ENCODE assay signal across 15 cellular contexts in the genomic region with DNA sequence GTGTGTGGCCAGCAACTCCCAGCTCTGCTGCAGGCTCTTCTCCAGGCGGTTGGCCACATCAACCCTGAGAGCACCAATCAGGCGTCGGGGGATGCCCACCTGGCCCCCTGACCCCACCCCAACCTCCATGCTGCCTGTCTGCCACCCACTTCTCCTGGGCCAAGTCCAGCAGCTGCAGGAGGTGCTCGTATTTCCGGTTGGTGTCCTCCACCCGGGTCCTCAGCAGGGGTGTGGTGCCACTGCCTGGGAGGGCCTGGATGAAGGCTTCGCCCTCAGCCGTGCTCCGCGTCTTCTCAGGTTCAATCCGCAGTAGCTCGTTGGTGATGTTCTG. TPM values are rescaled to one million over a fixed set of nuclear protein-coding genes. Genes with fewer than 3 reads are reported as not detected.
A peak's percentile ranks its signal among the peaks of the same experiment; 100 is the strongest.
DNase-seq lines count a peak whose midpoint lies in the region; ATAC-seq and TF ChIP-seq lines count a peak whose summit lies in the region.
"Had no signal": no experiment of that assay in that cellular context is flagged by ENCODE, and none has a peak within 500 bp of the region (broad histone marks: within the 10 kb centered on the region; RNA-seq: fewer than 3 reads in every experiment).

No MANE protein-coding gene starts in this region.

- H3K36me3 ChIP-seq in HEK293 (ENCODE audit: control insufficient read depth in 2 of 2, insufficient read depth in 1 of 2, low read length in 2 of 2): peaks cover 0 to 17% of the 10 kb centered on the region in 2 experiments; a peak in 1 of 3 replicates

- TF ChIP-seq CTCF in HEK293 (tag by site-specific recombination; IDR thresholded peaks at IDR 0.05) (no peak), RWPE1 (conservative IDR thresholded peaks at IDR 0.05; ENCODE audit: low read depth) (no peak)

- no peaks in the 10 kb centered on the region for H3K9me3 ChIP-seq in HEK293 (ENCODE audit: control insufficient read depth, insufficient read depth, low read depth, low read length)
- H3K9me3 ChIP-seq: BE2C had no signal

- H3K4me1 ChIP-seq in HEK293 (ENCODE audit: control insufficient read depth, insufficient read depth, low read length): no peaks in the 10 kb centered on the region
- H3K4me1 ChIP-seq: BE2C had no signal

- no peak overlapping the region for H3K4me3 ChIP-seq in HEK293 (ENCODE audit: low read depth, low read length)
- H3K4me3 ChIP-seq: GM12878 had no signal

- POLR2A ChIA-PET in HEK293 (lab: Yijun Ruan, JAX) (interaction anchor here (1.1 kb wide), 1 partner anchor 12 kb away, joined by 4 read pairs; no protein-coding TSS in a partner anchor), RWPE1 (lab: Yijun Ruan, JAX; ENCODE audit: low non-redundant PET) (no interaction called here)

- intact Hi-C loops in Right ventricle myocardium inferior (cut with DNase I): no loop called here

- ATAC-seq in Right ventricle myocardium inferior: no peak
- ATAC-seq: GM12878 had no signal

- CTCF ChIA-PET in HEK293 (lab: Yijun Ruan, JAX) (no interaction called here), RWPE1 (lab: Yijun Ruan, JAX) (no interaction called here)

- DNase-seq in Caki2 (ENCODE audit: low read depth) (peak; percentile 23), RWPE1 (ENCODE audit: low spot score) (no peak), left kidney (ENCODE audit: low read depth, low spot score) (peak; percentile 9), globus pallidus (ENCODE audit: low spot score) (no peak), amygdala (lab: John Stamatoyannopoulos, UW) (no peak), Right ventricle myocardium inferior (ENCODE audit: missing footprints) (no peak)
- DNase-seq in stimulated activated CD4-positive, alpha-beta T cell treated with anti-CD3 and anti-CD28 coated beads, Interleukin-4, amount 100 ng/mL, for 4 hours: no peak
- DNase-seq: BE2C, NCI-H1105, NCI-H1930, NCI-H526 had no signal

- H3K27ac ChIP-seq in HEK293 (ENCODE audit: extremely low read depth, low read depth, low read length): no peak overlapping the region
- H3K27ac ChIP-seq in RWPE1: peak overlapping the region; percentile 57
- H3K27ac ChIP-seq: KMS-11 had no signal

- in situ Hi-C loops in Caki2 (cut with HindIII; ENCODE audit: low pct_unique_long_range_greater_than_20kb, low sequenced_read_pairs): no loop called here

TF ChIP-seq in HEK293, 187 proteins besides CTCF, POLR2A, EP300 and RAD21:
- TF ChIP-seq GLIS1 (tag by site-specific recombination; IDR thresholded peaks at IDR 0.05) (peak; percentile 35; the same call in 1 of the 2 replicates), FEZF1 (tag by site-specific recombination; IDR thresholded peaks at IDR 0.05) (no peak), ZNF274 (IDR thresholded peaks at IDR 0.05; ENCODE audit: low read length) (no peak), ZNF274 (tag by site-specific recombination; IDR thresholded peaks at IDR 0.05; ENCODE audit: borderline replicate concordance) (no peak), OSR2 (tag by site-specific recombination; IDR thresholded peaks at IDR 0.05) (no peak), ZNF423 (tag by site-specific recombination; IDR thresholded peaks at IDR 0.05) (no peak), ZIC2 (tag by site-specific recombination; IDR thresholded peaks at IDR 0.05) (peak; percentile 46; the same call in 1 of the 2 replicates), SETDB1 (IDR thresholded peaks at IDR 0.05; ENCODE audit: insufficient read length, low read length) (no peak), ZNF571 (tag by site-specific recombination; IDR thresholded peaks at IDR 0.05) (no peak), ZNF792 (tag by site-specific recombination; IDR thresholded peaks at IDR 0.05) (no peak), ZNF600 (tag by site-specific recombination; IDR thresholded peaks at IDR 0.05) (no peak), ZNF2 (tag by site-specific recombination; IDR thresholded peaks at IDR 0.05) (no peak), ZNF341 (tag by site-specific recombination; IDR thresholded peaks at IDR 0.05; ENCODE audit: low read depth) (peak; percentile 66), ZNF16 (tag by site-specific recombination; IDR thresholded peaks at IDR 0.05; ENCODE audit: low read depth) (no peak)
- TF ChIP-seq, protein P1, sequence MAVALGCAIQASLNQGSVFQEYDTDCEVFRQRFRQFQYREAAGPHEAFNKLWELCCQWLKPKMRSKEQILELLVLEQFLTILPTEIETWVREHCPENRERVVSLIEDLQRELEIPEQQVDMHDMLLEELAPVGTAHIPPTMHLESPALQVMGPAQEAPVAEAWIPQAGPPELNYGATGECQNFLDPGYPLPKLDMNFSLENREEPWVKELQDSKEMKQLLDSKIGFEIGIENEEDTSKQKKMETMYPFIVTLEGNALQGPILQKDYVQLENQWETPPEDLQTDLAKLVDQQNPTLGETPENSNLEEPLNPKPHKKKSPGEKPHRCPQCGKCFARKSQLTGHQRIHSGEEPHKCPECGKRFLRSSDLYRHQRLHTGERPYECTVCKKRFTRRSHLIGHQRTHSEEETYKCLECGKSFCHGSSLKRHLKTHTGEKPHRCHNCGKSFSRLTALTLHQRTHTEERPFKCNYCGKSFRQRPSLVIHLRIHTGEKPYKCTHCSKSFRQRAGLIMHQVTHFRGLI (tag by site-specific recombination; IDR thresholded peaks at IDR 0.05): peak; percentile 72; the same call in 1 of the 2 replicates

RNA-seq across cellular contexts. Expression of a gene that starts 44.6 kb away (rescaled TPM):
- 17.5 and 22.2 TPM in 2 replicates for total RNA-seq in Caki2 (2014; rRNA removed; shearing (Covaris generic); ENCODE audit: low replicate concordance)
- total RNA-seq in Right ventricle myocardium inferior: 45.2 TPM

RNA-seq across cellular contexts. Expression of a gene that starts 44.8 kb away (rescaled TPM):
- 65.2 and 81.2 TPM in 2 replicates for total RNA-seq in Caki2 (2014; rRNA removed; shearing (Covaris generic); ENCODE audit: low replicate concordance)
- 88.8 TPM for total RNA-seq in Right ventricle myocardium inferior

RNA-seq across cellular contexts. Expression of a gene that starts 45.1 kb away (rescaled TPM):
- total RNA-seq in Caki2 (2014; rRNA removed; shearing (Covaris generic); ENCODE audit: low replicate concordance): 10.2 and 11.5 TPM in 2 replicates
- 20.2 TPM for total RNA-seq in Right ventricle myocardium inferior
- total RNA-seq: CD4-positive, alpha-beta memory T cell had no signal

Comparison
In these comparisons a context has a peak if more than half of its experiments do, and no peak if none do; other contexts are left out.
1. DNase-seq: peak in Caki2 (single experiment) and left kidney (single experiment); none in RWPE1 (single experiment), globus pallidus (single experiment), amygdala (0 of 56), stimulated activated CD4-positive, alpha-beta T cell treated with anti-CD3 and anti-CD28 coated beads, Interleukin-4, amount 100 ng/mL, for 4 hours (0 of 2) and Right ventricle myocardium inferior (single experiment).